In the genomic region with DNA sequence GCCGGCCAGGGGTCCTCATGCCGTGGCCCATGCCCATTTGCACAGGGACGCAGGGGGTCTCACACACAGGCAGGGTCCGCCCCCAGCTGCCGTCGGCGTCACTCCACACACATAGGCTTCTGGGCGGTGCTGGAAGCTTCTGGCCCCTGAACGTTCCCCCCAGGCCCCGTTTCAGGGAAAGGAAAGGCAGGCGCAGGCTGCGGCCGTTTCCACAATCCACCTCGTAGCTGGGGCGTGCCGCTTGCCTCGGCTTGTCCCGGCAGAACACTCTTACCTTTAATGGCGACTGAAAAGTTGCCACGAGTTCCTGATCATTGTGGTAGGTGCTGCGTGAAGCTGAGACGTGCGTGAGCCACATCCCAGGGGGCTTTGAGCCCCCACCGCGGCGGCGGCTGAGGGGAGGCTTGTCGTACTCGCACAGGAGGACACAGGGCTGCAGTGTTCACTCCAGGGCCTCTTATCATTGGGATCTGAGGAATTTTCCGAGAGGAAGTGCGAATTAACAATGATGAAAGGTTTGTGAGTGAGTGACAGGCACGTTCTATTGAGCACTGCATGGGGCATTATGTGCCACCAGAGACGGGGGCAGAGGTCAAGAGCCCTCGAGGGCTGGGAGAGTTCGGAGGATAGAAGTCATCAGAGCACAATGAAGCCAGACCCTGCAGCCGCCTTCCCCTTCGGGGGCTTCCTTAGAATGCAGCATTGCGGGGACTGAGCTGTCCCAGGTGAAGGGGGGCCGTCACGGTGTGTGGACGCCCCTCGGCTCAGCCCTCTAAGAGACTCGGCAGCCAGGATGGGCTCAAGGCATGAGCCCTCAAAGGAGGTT, we compare ENCODE assay signal across 12 cellular contexts. TPM values are rescaled to one million over a fixed set of nuclear protein-coding genes. Genes with fewer than 3 reads are reported as not detected.
A peak's percentile ranks its signal among the peaks of the same experiment; 100 is the strongest.
DNase-seq lines count a peak whose midpoint lies in the region; ATAC-seq, FAIRE-seq and TF ChIP-seq lines count a peak whose summit lies in the region.
"Had no signal": no experiment of that assay in that cellular context is flagged by ENCODE, and none has a peak within 500 bp of the region (broad histone marks: within the 10 kb centered on the region; RNA-seq: fewer than 3 reads in every experiment).

No MANE protein-coding gene starts in this region.

- H3K27me3 ChIP-seq in dorsolateral prefrontal cortex (peaks cover 0 to 11% (median 0%) of the 10 kb centered on the region in 45 donors), keratinocyte (ENCODE audit: control insufficient read depth, extremely low read depth, insufficient read depth, low read length) (peaks cover 4% of the 10 kb centered on the region)
- H3K27me3 ChIP-seq: testis had no signal

- no peaks in the 10 kb centered on the region for H3K9me3 Mint-ChIP-seq in activated CD4-positive, alpha-beta T cell treated with anti-CD3 and anti-CD28 coated beads for 36 hours (ENCODE audit: low read depth)
- H3K9me3 Mint-ChIP-seq: central memory CD8-positive, alpha-beta T cell had no signal

- H3K27me3 Mint-ChIP-seq in activated CD4-positive, alpha-beta T cell treated with anti-CD3 and anti-CD28 coated beads for 36 hours: no peaks in the 10 kb centered on the region
- H3K27me3 Mint-ChIP-seq: central memory CD8-positive, alpha-beta T cell had no signal

- peak overlapping the region in 5 of 59 donors; percentile 7 to 40 (median 17) for H3K4me3 ChIP-seq in dorsolateral prefrontal cortex
- peak overlapping the region in 2 of 3 experiments; percentile 58 for H3K4me3 ChIP-seq in keratinocyte (ENCODE audit: control insufficient read depth in 2 of 3, extremely low read depth in 1 of 3, insufficient read depth in 2 of 3, low read depth in 1 of 3, low read length in 3 of 3)
- H3K4me3 ChIP-seq in skin epidermis: peak overlapping the region in 2 of 7 experiments; percentile 10 to 21
- H3K4me3 ChIP-seq: testis had no signal

- H3K27ac Mint-ChIP-seq in activated CD4-positive, alpha-beta T cell treated with anti-CD3 and anti-CD28 coated beads for 36 hours: no peak overlapping the region

- no peaks in the 10 kb centered on the region for H3K4me1 Mint-ChIP-seq in activated CD4-positive, alpha-beta T cell treated with anti-CD3 and anti-CD28 coated beads for 36 hours
- H3K4me1 Mint-ChIP-seq: central memory CD8-positive, alpha-beta T cell had no signal

- peak; percentile 17 for FAIRE-seq in keratinocyte (lab: Jason Lieb, UNC)

- no peak for ATAC-seq in activated CD4-positive, alpha-beta T cell treated with anti-CD3 and anti-CD28 coated beads for 36 hours
- ATAC-seq in HG03565 (IDR thresholded peaks at IDR 0.05; ENCODE audit: unreplicated experiment) (no peak), GM18873 (IDR thresholded peaks at IDR 0.05; ENCODE audit: low FRiP score, unreplicated experiment) (no peak)

- CTCF ChIA-PET in activated CD4-positive, alpha-beta T cell treated with anti-CD3 and anti-CD28 coated beads for 36 hours (lab: Charles Lee): no interaction called here

- no peaks in the 10 kb centered on the region for H3K79me2 ChIP-seq in keratinocyte (ENCODE audit: control insufficient read depth, insufficient read depth, low read length)

- H3K36me3 ChIP-seq in keratinocyte (ENCODE audit: control insufficient read depth in 2 of 2, extremely low read depth in 1 of 2, insufficient read depth in 2 of 2, low read length in 2 of 2): no peaks in the 10 kb centered on the region

- H2AFZ ChIP-seq in keratinocyte (ENCODE audit: control insufficient read depth, low read length): peak overlapping the region; percentile 94

- no peaks in the 10 kb centered on the region for H4K20me1 ChIP-seq in keratinocyte (ENCODE audit: control insufficient read depth, extremely low read depth, insufficient read depth, low read length)

- no peaks in the 10 kb centered on the region for H3K9me3 ChIP-seq in keratinocyte (ENCODE audit: control insufficient read depth, low read depth, low read length)
- H3K9me3 ChIP-seq: testis had no signal

- DNase-seq in NCI-H2227 (lab: John Stamatoyannopoulos, UW; ENCODE audit: unreplicated experiment): peak; percentile 89
- no peak for DNase-seq in dorsolateral prefrontal cortex
- DNase-seq in keratinocyte (ENCODE audit: low read depth, low spot score): no peak
- DNase-seq in NCI-H1694 (lab: John Stamatoyannopoulos, UW): no peak
- no peak for DNase-seq in activated CD4-positive, alpha-beta T cell treated with anti-CD3 and anti-CD28 coated beads for 36 hours
- DNase-seq: activated effector memory CD4-positive, alpha-beta T cell treated with anti-CD3 and anti-CD28 coated beads, Interleukin-2, amount 50 U/mL, for 16 hours; NCI-H2029; testis had no signal

- peak overlapping the region; percentile 43 for H3K9ac ChIP-seq in keratinocyte (ENCODE audit: control insufficient read depth, extremely low read depth, insufficient read depth, low read length)

- H3K4me3 Mint-ChIP-seq in activated CD4-positive, alpha-beta T cell treated with anti-CD3 and anti-CD28 coated beads for 36 hours: no peak overlapping the region
- H3K4me3 Mint-ChIP-seq: central memory CD8-positive, alpha-beta T cell had no signal

- H3K27ac ChIP-seq in dorsolateral prefrontal cortex (peak overlapping the region in 41 of 59 donors; percentile 2 to 77 (median 40)), keratinocyte (ENCODE audit: control insufficient read depth, insufficient read depth, low read length) (peak overlapping the region; percentile 49), skin epidermis (peak overlapping the region in 19 of 21 experiments; percentile 25 to 83 (median 72))
- H3K27ac ChIP-seq: testis had no signal

- TF ChIP-seq CTCF in dorsolateral prefrontal cortex (IDR thresholded peaks at IDR 0.05 in 54 of 56, conservative IDR thresholded peaks at IDR 0.05 in 2 of 56; ENCODE audit: low read depth in 1 of 56, partially characterized antibody in 56 of 56) (no peak), keratinocyte (optimal IDR thresholded peaks at IDR 0.05 in 1 of 3, IDR thresholded peaks at IDR 0.05 in 1 of 3, conservative IDR thresholded peaks at IDR 0.05 in 1 of 3; ENCODE audit: extremely low read depth in 1 of 3, insufficient read depth in 2 of 3, low read length in 3 of 3) (no peak)

- intact Hi-C loops in dorsolateral prefrontal cortex (cut with DNase I): no loop called here
- intact Hi-C loops in activated CD4-positive, alpha-beta T cell treated with anti-CD3 and anti-CD28 coated beads for 36 hours (cut with DNase I, micrococcal nuclease): no loop called here

- peak overlapping the region; percentile 85 for H3K4me2 ChIP-seq in keratinocyte (ENCODE audit: control insufficient read depth, extremely low read depth, insufficient read depth, low read depth, low read length)

- POLR2A ChIA-PET in activated CD4-positive, alpha-beta T cell treated with anti-CD3 and anti-CD28 coated beads for 36 hours (lab: Charles Lee): no interaction called here

- dilution Hi-C loops in keratinocyte (cut with MboI; ENCODE audit: extremely low pct_ligation_motif_present, low sequenced_read_pairs): no loop called here

- H3K36me3 Mint-ChIP-seq in activated CD4-positive, alpha-beta T cell treated with anti-CD3 and anti-CD28 coated beads for 36 hours (ENCODE audit: low read depth): no peaks in the 10 kb centered on the region

- H3K4me1 ChIP-seq in keratinocyte (ENCODE audit: control insufficient read depth, extremely low read depth, insufficient read depth, low read length): peaks cover 19% of the 10 kb centered on the region
- H3K4me1 ChIP-seq: testis had no signal

- no peaks in the 10 kb centered on the region for H3K9me1 ChIP-seq in keratinocyte (ENCODE audit: control insufficient read depth, extremely low read depth, insufficient read depth, low read length)

RNA-seq across cellular contexts. Expression of gene MCF2L, which starts 53.6 kb away (rescaled TPM):
- total RNA-seq in dorsolateral prefrontal cortex: 100 to 1,000 TPM; 181 to 436 (median 311) TPM
- polyA plus RNA-seq in keratinocyte: 0.14 TPM in 1 of 3 replicates, not detected in the others
- 0.69 TPM for polyA plus RNA-seq in keratinocyte (2011; ENCODE audit: low read depth)
- 0.09 TPM in 1 of 2 replicates, not detected in the other for polyA plus RNA-seq in keratinocyte (2011; cell fraction: cytosol; rRNA removed)
- 0.15 and 0.22 TPM in 2 replicates for polyA plus RNA-seq in keratinocyte (2011; cell fraction: nucleus; rRNA removed)
- polyA plus RNA-seq in keratinocyte (2012; ENCODE audit: low replicate concordance): 0.59 TPM in 1 of 2 replicates, not detected in the other
- 0.06 TPM in 1 of 3 replicates, not detected in the others for polyA minus RNA-seq in keratinocyte
- polyA minus RNA-seq in keratinocyte (2011; cell fraction: cytosol; rRNA and poly(A)+ RNA removed): 0.19 TPM
- polyA minus RNA-seq in keratinocyte (2011; cell fraction: nucleus; rRNA and poly(A)+ RNA removed): 0.16 and 0.32 TPM in 2 replicates
- 1 to 10 TPM; 8.4 to 8.7 TPM for total RNA-seq in activated CD4-positive, alpha-beta T cell treated with anti-CD3 and anti-CD28 coated beads for 36 hours

Comparison
In these comparisons a context has a peak if more than half of its experiments do, and no peak if none do; other contexts are left out.
1. RNA of gene MCF2L, which starts 53.6 kb away (total RNA-seq): 181 to 436 TPM in dorsolateral prefrontal cortex; 8.4 to 8.7 TPM in activated CD4-positive, alpha-beta T cell treated with anti-CD3 and anti-CD28 coated beads for 36 hours; every median in the first group is over 10 times any median in the second.
2. Peak in every context shown above with its lines, with median percentiles within 50 percentile points of each other: H3K27ac ChIP-seq.